In genomic region chr15:38945551-38946298, GRCh38 we compare ENCODE assay signal across 14 cellular contexts.
A peak's percentile ranks its signal among the peaks of the same experiment; 100 is the strongest.
DNase-seq lines count a peak whose midpoint lies in the region; ATAC-seq, FAIRE-seq and TF ChIP-seq lines count a peak whose summit lies in the region.
"Had no signal": no experiment of that assay in that cellular context is flagged by ENCODE, and none has a peak within 500 bp of the region (broad histone marks: within the 10 kb centered on the region; RNA-seq: fewer than 3 reads in every experiment).

No MANE protein-coding gene starts in this region.

- H4K20me1 ChIP-seq in SK-N-SH (ENCODE audit: insufficient read depth) (no peaks in the 10 kb centered on the region), endothelial cell of umbilical vein (replicated peaks; ENCODE audit: control insufficient read depth, extremely low read depth, insufficient read depth, low read length) (no peaks in the 10 kb centered on the region)
- H4K20me1 ChIP-seq: BLaER1 had no signal

- peaks cover 8 to 20% of the 10 kb centered on the region in 2 experiments; a peak in 3 of 4 replicates for H3K4me1 ChIP-seq in SK-N-SH (ENCODE audit: control insufficient read depth in 1 of 2, insufficient read depth in 2 of 2, low read depth in 1 of 2, low read length in 1 of 2)
- H3K4me1 ChIP-seq in endothelial cell of umbilical vein (ENCODE audit: control insufficient read depth, extremely low read depth, insufficient read depth, low read length) = peaks cover 16% of the 10 kb centered on the region
- no peaks in the 10 kb centered on the region for H3K4me1 ChIP-seq in mesendoderm (ENCODE audit: control insufficient read depth, low read depth, low read length)
- H3K4me1 ChIP-seq in right cardiac atrium (ENCODE audit: control insufficient read depth, insufficient read depth, low read length) = no peaks in the 10 kb centered on the region
- H3K4me1 ChIP-seq: BLaER1 had no signal

- H2AFZ ChIP-seq in SK-N-SH (ENCODE audit: low read depth) (no peak overlapping the region), endothelial cell of umbilical vein (ENCODE audit: low read depth, low read length) (peak overlapping the region; percentile 13)
- H2AFZ ChIP-seq: GM23248 had no signal

- peaks cover 8% of the 10 kb centered on the region for H3K4me1 Mint-ChIP-seq in progenitor cell of endocrine pancreas (ENCODE audit: low read depth)

- dilution Hi-C loops in endothelial cell of umbilical vein (cut with MboI; ENCODE audit: extremely low pct_ligation_motif_present, low sequenced_read_pairs) = no loop called here

- no peak overlapping the region for H4K5ac ChIP-seq in mesendoderm (ENCODE audit: low read length)

- H3K27ac Mint-ChIP-seq in progenitor cell of endocrine pancreas = peak overlapping the region; percentile 78

- DNase-seq in SK-N-SH = no peak
- peak; percentile 39 for DNase-seq in endothelial cell of umbilical vein (ENCODE audit: low read depth, low spot score)
- DNase-seq in mesendoderm = peak; percentile 37
- no peak for DNase-seq in progenitor cell of endocrine pancreas (ENCODE audit: low spot score, unreplicated experiment)
- DNase-seq in activated naive CD4-positive, alpha-beta T cell treated with Interleukin-2 at 50 U/mL for 16 hours = no peak
- DNase-seq in right cardiac atrium = no peak
- DNase-seq in NCI-H1436 treated with DMSO at 0.1 percent for 48 hours (lab: John Stamatoyannopoulos, UW) = no peak
- DNase-seq: AML-193, DMS53, GM23248, H9 had no signal

- no peaks in the 10 kb centered on the region for H3K79me1 ChIP-seq in mesendoderm (ENCODE audit: low read length)

- no peak overlapping the region for H3K4me3 ChIP-seq in SK-N-SH (ENCODE audit: low read depth in 2 of 2, low read length in 1 of 2)
- no peak overlapping the region for H3K4me3 ChIP-seq in endothelial cell of umbilical vein (replicated peaks in 1 of 3; ENCODE audit: insufficient read depth in 1 of 3, low read depth in 1 of 3, low read length in 3 of 3)
- no peak overlapping the region for H3K4me3 ChIP-seq in mesendoderm (ENCODE audit: low read length)
- no peak overlapping the region for H3K4me3 ChIP-seq in right cardiac atrium (ENCODE audit: low read length)
- H3K4me3 ChIP-seq: BLaER1, GM23248 had no signal

- POLR2A ChIA-PET in SK-N-SH (lab: Yijun Ruan, JAX) (no interaction called here), endothelial cell of umbilical vein (lab: Charles Lee) (no interaction called here)

- H3K27ac ChIP-seq in SK-N-SH (ENCODE audit: low read depth in 2 of 2, low read length in 1 of 2) (no peak overlapping the region), endothelial cell of umbilical vein (ENCODE audit: insufficient read depth, low read depth, low read length) (no peak overlapping the region), mesendoderm (ENCODE audit: low read depth, low read length) (no peak overlapping the region), right cardiac atrium (ENCODE audit: low read length) (no peak overlapping the region)
- H3K27ac ChIP-seq: 22Rv1, BLaER1, GM23248 had no signal

- TF ChIP-seq POLR2A in endothelial cell of umbilical vein (IDR thresholded peaks at IDR 0.05; ENCODE audit: low read depth, low read length) = no peak

- H3K79me2 ChIP-seq in SK-N-SH (ENCODE audit: insufficient read depth) = no peaks in the 10 kb centered on the region
- no peaks in the 10 kb centered on the region for H3K79me2 ChIP-seq in endothelial cell of umbilical vein (ENCODE audit: control insufficient read depth, insufficient read depth, low read length)
- H3K79me2 ChIP-seq in mesendoderm (ENCODE audit: control insufficient read depth, insufficient read depth, low read length) = no peaks in the 10 kb centered on the region

- H3K56ac ChIP-seq in mesendoderm (ENCODE audit: low read length) = no peak overlapping the region

- H4K8ac ChIP-seq in mesendoderm (ENCODE audit: low read depth, low read length) = no peak overlapping the region

- H2BK15ac ChIP-seq in mesendoderm (replicated peaks; ENCODE audit: low read depth) = no peak overlapping the region

- H3K4ac ChIP-seq in mesendoderm (ENCODE audit: low read depth, low read length) = no peak overlapping the region

- no peak overlapping the region for H2BK5ac ChIP-seq in mesendoderm (ENCODE audit: low read length)

- no peaks in the 10 kb centered on the region for H3K9me1 ChIP-seq in endothelial cell of umbilical vein (replicated peaks; ENCODE audit: control insufficient read depth, extremely low read depth, insufficient read depth, low read length)

- no peaks in the 10 kb centered on the region for H3K9me3 Mint-ChIP-seq in progenitor cell of endocrine pancreas (ENCODE audit: low read depth)
- H3K9me3 Mint-ChIP-seq: H9 had no signal

- H2BK120ac ChIP-seq in mesendoderm (ENCODE audit: low read depth, low read length) = no peak overlapping the region

- no peak for TF ChIP-seq EP300 in SK-N-SH (IDR thresholded peaks at IDR 0.05; ENCODE audit: borderline replicate concordance in 1 of 2, low read depth in 1 of 2, low read length in 1 of 2)

- H2AK5ac ChIP-seq in mesendoderm (ENCODE audit: low read length) = no peak overlapping the region

- H3K36me3 Mint-ChIP-seq in progenitor cell of endocrine pancreas (ENCODE audit: insufficient read depth) = no peaks in the 10 kb centered on the region

- TF ChIP-seq CTCF in SK-N-SH (IDR thresholded peaks at IDR 0.05) (no peak), endothelial cell of umbilical vein (IDR thresholded peaks at IDR 0.05; ENCODE audit: extremely low read depth in 1 of 2, insufficient read depth in 1 of 2, low read depth in 1 of 2, low read length in 2 of 2) (no peak), progenitor cell of endocrine pancreas (IDR thresholded peaks at IDR 0.05; ENCODE audit: unreplicated experiment) (no peak)

- H3K18ac ChIP-seq in mesendoderm (ENCODE audit: low read length) = no peak overlapping the region

- 89% methylated on average over 5 of the region's 5 CpGs for WGBS in SK-N-SH (ENCODE audit: low lambda C conversion rate)
- WGBS in mesendoderm (ENCODE audit: extremely low coverage, insufficient coverage, low lambda C conversion rate) = no CpG with 5 or more reads among the region's 5 CpGs
- WGBS in right cardiac atrium = 73% methylated on average over 5 of the region's 5 CpGs

- CTCF ChIA-PET in SK-N-SH (lab: Yijun Ruan, JAX) = no interaction called here
- CTCF ChIA-PET in endothelial cell of umbilical vein (lab: Charles Lee) = interaction anchor here (0.7 kb wide), 1 partner anchor 10 kb away, joined by 3 read pairs; no protein-coding TSS in a partner anchor

- no peaks in the 10 kb centered on the region for H3K27me3 ChIP-seq in SK-N-SH (ENCODE audit: insufficient read depth)
- no peaks in the 10 kb centered on the region for H3K27me3 ChIP-seq in endothelial cell of umbilical vein (ENCODE audit: control insufficient read depth in 2 of 2, insufficient read depth in 2 of 2, low read length in 2 of 2)
- H3K27me3 ChIP-seq in mesendoderm (ENCODE audit: insufficient read depth, low read length, poor library complexity) = no peaks in the 10 kb centered on the region
- H3K27me3 ChIP-seq in right cardiac atrium (ENCODE audit: control insufficient read depth, insufficient read depth) = no peaks in the 10 kb centered on the region
- H3K27me3 ChIP-seq: BLaER1 had no signal

- no peak for TF ChIP-seq RAD21 in SK-N-SH (IDR thresholded peaks at IDR 0.05; ENCODE audit: low read length)

- H3K23ac ChIP-seq in mesendoderm (ENCODE audit: low read length) = no peak overlapping the region

- peaks cover 4% of the 10 kb centered on the region for H3K27me3 Mint-ChIP-seq in progenitor cell of endocrine pancreas

- no peak overlapping the region for H3K4me3 Mint-ChIP-seq in progenitor cell of endocrine pancreas (ENCODE audit: low read depth)
- H3K4me3 Mint-ChIP-seq: H9 had no signal

- H3K9ac ChIP-seq in SK-N-SH (no peak overlapping the region), endothelial cell of umbilical vein (replicated peaks; ENCODE audit: extremely low read depth, insufficient read depth, low read length) (no peak overlapping the region), mesendoderm (ENCODE audit: low read length) (no peak overlapping the region)
- H3K9ac ChIP-seq: BLaER1, GM23248 had no signal

- peak; percentile 26; the same call in 1 of the 3 replicates for ATAC-seq in SK-N-SH treated with all-trans-retinoic acid at 6 μM for 48 hours
- ATAC-seq in right cardiac atrium = no peak

- H3K4me2 ChIP-seq in SK-N-SH (no peak overlapping the region), endothelial cell of umbilical vein (ENCODE audit: insufficient read depth, low read length) (no peak overlapping the region), mesendoderm (ENCODE audit: low read length) (no peak overlapping the region)
- H3K4me2 ChIP-seq: BLaER1 had no signal

- H3F3A ChIP-seq in SK-N-SH (replicated peaks; ENCODE audit: insufficient read depth) = no peaks in the 10 kb centered on the region

- intact Hi-C loops in endothelial cell of umbilical vein (cut with micrococcal nuclease) (no loop called here), right cardiac atrium (cut with DNase I) (no loop called here)

- BruUV-seq in endothelial cell of umbilical vein (replicated peaks; lab: Mats Ljungman, UMichigan) = no TSS peak

- FAIRE-seq in endothelial cell of umbilical vein (lab: Jason Lieb, UNC) = peak; percentile 46

- H3K36me3 ChIP-seq in SK-N-SH (replicated peaks in 1 of 2; ENCODE audit: control insufficient read depth in 1 of 2, insufficient read depth in 2 of 2, low read length in 1 of 2) = no peaks in the 10 kb centered on the region
- H3K36me3 ChIP-seq in endothelial cell of umbilical vein (ENCODE audit: control insufficient read depth in 2 of 2, extremely low read depth in 1 of 2, insufficient read depth in 2 of 2, low read length in 2 of 2) = no peaks in the 10 kb centered on the region
- no peaks in the 10 kb centered on the region for H3K36me3 ChIP-seq in mesendoderm (ENCODE audit: control insufficient read depth, insufficient read depth, low read length)
- H3K36me3 ChIP-seq: BLaER1 had no signal

- no peaks in the 10 kb centered on the region for H3K9me3 ChIP-seq in SK-N-SH
- H3K9me3 ChIP-seq in endothelial cell of umbilical vein (replicated peaks; ENCODE audit: control insufficient read depth, insufficient read depth, low read length) = no peaks in the 10 kb centered on the region
- no peaks in the 10 kb centered on the region for H3K9me3 ChIP-seq in right cardiac atrium (ENCODE audit: control insufficient read depth, low read length)
- H3K9me3 ChIP-seq: BLaER1 had no signal

- H3K9me2 ChIP-seq in SK-N-SH = no peaks in the 10 kb centered on the region

TF ChIP-seq in SK-N-SH treated with all-trans-retinoic acid at 6 μM for 48 hours, 23 proteins besides CTCF, POLR2A, EP300 and RAD21 (continues in another document):
- TF ChIP-seq ZFP30 (CRISPR knock-in tag; IDR thresholded peaks at IDR 0.05) = no peak

TF ChIP-seq in SK-N-SH, 30 proteins besides CTCF, POLR2A, EP300 and RAD21 (continues in another document):
- TF ChIP-seq GABPA (IDR thresholded peaks at IDR 0.05; ENCODE audit: low read depth) (no peak), SMC3 (IDR thresholded peaks at IDR 0.05; ENCODE audit: low read depth, low read length) (no peak), FOSL2 (IDR thresholded peaks at IDR 0.05; ENCODE audit: borderline replicate concordance, low read depth) (no peak)

TF ChIP-seq in endothelial cell of umbilical vein, 7 proteins besides CTCF, POLR2A, EP300 and RAD21 (continues in another document):
- TF ChIP-seq EZH2 (IDR thresholded peaks at IDR 0.05; ENCODE audit: borderline replicate concordance, low read depth, low read length, severe bottlenecking) = no peak
- no peak for TF ChIP-seq MYC (IDR thresholded peaks at IDR 0.05; ENCODE audit: low read depth, low read length)
- no peak for TF ChIP-seq FOS (IDR thresholded peaks at IDR 0.05; ENCODE audit: borderline replicate concordance, insufficient read depth, low read length)

Comparison
In these comparisons a context has a peak if more than half of its experiments do, and no peak if none do; other contexts are left out.
1. DNase-seq: peak in endothelial cell of umbilical vein (single experiment) and mesendoderm (single experiment); none in SK-N-SH (single experiment), progenitor cell of endocrine pancreas (single experiment), activated naive CD4-positive, alpha-beta T cell treated with Interleukin-2 at 50 U/mL for 16 hours (single experiment), right cardiac atrium (0 of 3) and NCI-H1436 treated with DMSO at 0.1 percent for 48 hours (single experiment).